ENCODE assay signal across 9 cellular contexts in genomic region chr13:44815507-44816074, GRCh38.
DNase-seq lines count a peak whose midpoint lies in the region; ATAC-seq and TF ChIP-seq lines count a peak whose summit lies in the region.
"Had no signal": no experiment of that assay in that cellular context is flagged by ENCODE, and none has a peak within 500 bp of the region (broad histone marks: within the 10 kb centered on the region; RNA-seq: fewer than 3 reads in every experiment).

No MANE protein-coding gene starts in this region.

- H3K4me1 ChIP-seq in hepatocyte (ENCODE audit: insufficient read depth) (peaks cover 52% of the 10 kb centered on the region), testis (peaks cover 7% of the 10 kb centered on the region)

- H3K9me3 ChIP-seq in hepatocyte (ENCODE audit: low read depth) = no peaks in the 10 kb centered on the region
- H3K9me3 ChIP-seq in testis = no peaks in the 10 kb centered on the region

- no peak for ATAC-seq in GM19452 (IDR thresholded peaks at IDR 0.05; ENCODE audit: unreplicated experiment)

- no peak for TF ChIP-seq CTCF in hepatocyte (IDR thresholded peaks at IDR 0.05; ENCODE audit: poor library complexity)
- TF ChIP-seq CTCF in testis (IDR thresholded peaks at IDR 0.05) = no peak

- DNase-seq in activated CD8-positive, alpha-beta memory T cell treated with anti-CD3 and anti-CD28 coated beads, Interleukin-2, amount 50 U/mL, for 48 hours = peak; percentile 59
- DNase-seq in activated CD8-positive, alpha-beta memory T cell treated with anti-CD3 and anti-CD28 coated beads for 24 hours = no peak
- DNase-seq in T1000 (lab: John Stamatoyannopoulos, UW) = peak; percentile 25
- DNase-seq in hepatocyte (ENCODE audit: low spot score) = peak; percentile 86
- peak; percentile 32 for DNase-seq in testis
- no peak for DNase-seq in activated effector memory CD4-positive, alpha-beta T cell treated with Interleukin-2 at 50 U/mL for 16 hours
- DNase-seq in SKM-1 (lab: John Stamatoyannopoulos, UW; ENCODE audit: unreplicated experiment) = no peak

- H3K27me3 ChIP-seq in hepatocyte = no peaks in the 10 kb centered on the region
- no peaks in the 10 kb centered on the region for H3K27me3 ChIP-seq in testis

- peak overlapping the region; percentile 30 for H3K4me2 ChIP-seq in hepatocyte

- no peak for TF ChIP-seq POLR2A in testis (IDR thresholded peaks at IDR 0.05)

- H3K36me3 ChIP-seq in hepatocyte (replicated peaks; ENCODE audit: insufficient read depth, low read depth) = no peaks in the 10 kb centered on the region
- H3K36me3 ChIP-seq in testis (ENCODE audit: low read depth, missing control alignments) = no peaks in the 10 kb centered on the region

- 34% methylated on average over 8 of the region's 8 CpGs for WGBS in hepatocyte (ENCODE audit: low lambda C conversion rate, missing lambda C conversion rate)
- 57 to 60% methylated on average over 8 of the region's 8 CpGs for WGBS in testis, 2 donors

- H3K4me3 ChIP-seq in hepatocyte = no peak overlapping the region
- H3K4me3 ChIP-seq in testis = no peak overlapping the region

- no peaks in the 10 kb centered on the region for H4K20me1 ChIP-seq in hepatocyte (ENCODE audit: insufficient read depth, poor library complexity, severe bottlenecking)

- H3K27ac ChIP-seq in hepatocyte (peak overlapping the region; percentile 91), testis (no peak overlapping the region)
- H3K27ac ChIP-seq: VCaP had no signal

- H2AFZ ChIP-seq in hepatocyte = no peak overlapping the region

- no peaks in the 10 kb centered on the region for H3K9me2 ChIP-seq in hepatocyte (replicated peaks; ENCODE audit: insufficient read depth)

- intact Hi-C loops in testis (cut with DNase I; ENCODE audit: low total_unique reads) = no loop called here

- H3K79me2 ChIP-seq in hepatocyte = no peaks in the 10 kb centered on the region

Comparison
In these comparisons a context has a peak if more than half of its experiments do, and no peak if none do; other contexts are left out.
1. DNase-seq: peak in activated CD8-positive, alpha-beta memory T cell treated with anti-CD3 and anti-CD28 coated beads, Interleukin-2, amount 50 U/mL, for 48 hours (single experiment), T1000 (single experiment), hepatocyte (single experiment) and testis (single experiment); none in activated CD8-positive, alpha-beta memory T cell treated with anti-CD3 and anti-CD28 coated beads for 24 hours (single experiment), activated effector memory CD4-positive, alpha-beta T cell treated with Interleukin-2 at 50 U/mL for 16 hours (single experiment) and SKM-1 (single experiment).